Comparison of ENCODE assay signal across 1 cellular context in genomic region chr11:64304316-64305072, GRCh38.
A peak's percentile ranks its signal among the peaks of the same experiment; 100 is the strongest.
TF ChIP-seq lines count a peak whose summit lies in the region.

No MANE protein-coding gene starts in this region.

TF ChIP-seq in WTC11, 78 proteins besides CTCF, POLR2A, EP300 and RAD21 (continued from another document):
- TF ChIP-seq USF1 (CRISPR knock-in tag; IDR thresholded peaks at IDR 0.05): peak; percentile 49; the same call in 1 of the 2 replicates
- TF ChIP-seq, protein P1, sequence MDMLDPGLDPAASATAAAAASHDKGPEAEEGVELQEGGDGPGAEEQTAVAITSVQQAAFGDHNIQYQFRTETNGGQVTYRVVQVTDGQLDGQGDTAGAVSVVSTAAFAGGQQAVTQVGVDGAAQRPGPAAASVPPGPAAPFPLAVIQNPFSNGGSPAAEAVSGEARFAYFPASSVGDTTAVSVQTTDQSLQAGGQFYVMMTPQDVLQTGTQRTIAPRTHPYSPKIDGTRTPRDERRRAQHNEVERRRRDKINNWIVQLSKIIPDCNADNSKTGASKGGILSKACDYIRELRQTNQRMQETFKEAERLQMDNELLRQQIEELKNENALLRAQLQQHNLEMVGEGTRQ (CRISPR knock-in tag; IDR thresholded peaks at IDR 0.05): peak; percentile 60; the same call in 1 of the 2 replicates
TF ChIP-seq in WTC11: peak in this region for 11.
